Comparison of ENCODE assay signal across 8 cellular contexts in genomic region chr10:50101747-50102146, GRCh38. TPM values are rescaled to one million over a fixed set of nuclear protein-coding genes. Genes with fewer than 3 reads are reported as not detected.
DNase-seq lines count a peak whose midpoint lies in the region; ATAC-seq, FAIRE-seq and TF ChIP-seq lines count a peak whose summit lies in the region.
"Not testable (repeated sequence)": the region's sequence is repeated elsewhere in the genome, so short reads cannot be mapped to it uniquely, and the experiment has no call there.

No MANE protein-coding gene starts in this region.

- not testable (repeated sequence) for H3K79me2 ChIP-seq in ACC112 (ENCODE audit: control insufficient read depth, insufficient read depth, low read length, unreplicated experiment); astrocyte (ENCODE audit: insufficient read depth, low read length)

- not testable (repeated sequence) for H3K9me3 ChIP-seq in astrocyte (ENCODE audit: insufficient read depth, low read depth, low read length); left ventricle myocardium inferior (replicated peaks)

- peak overlapping the region; percentile 27; the same call in 1 of the 2 replicates for H3K4me3 ChIP-seq in ACC112 (ENCODE audit: low read depth, low read length)
- H3K4me3 ChIP-seq in astrocyte (ENCODE audit: insufficient read depth, low read depth, low read length); left ventricle myocardium inferior: not testable (repeated sequence)

- ATAC-seq in GM18909 (IDR thresholded peaks at IDR 0.05; ENCODE audit: poor library complexity, unreplicated experiment) = peak; percentile 4
- peak; percentile 6 for ATAC-seq in HG02763 (IDR thresholded peaks at IDR 0.05; ENCODE audit: unreplicated experiment)
- ATAC-seq in HG03159 (IDR thresholded peaks at IDR 0.05; ENCODE audit: unreplicated experiment) = peak; percentile 11
- not testable (repeated sequence) for ATAC-seq in stimulated activated memory B cell treated with anti-CD40 and anti-IgM and Interleukin-4, amounts not matched to agents 10 μg/mL and 1 μg/mL and 100 μg/mL, for 72 hours

- H3K4me1 ChIP-seq in ACC112 (ENCODE audit: control insufficient read depth, insufficient read depth, low read length, unreplicated experiment); astrocyte (ENCODE audit: insufficient read depth, low read length): not testable (repeated sequence)
- H3K4me1 ChIP-seq in left ventricle myocardium inferior = peaks cover 11% of the 10 kb centered on the region

- not testable (repeated sequence) for H3K9ac ChIP-seq in astrocyte (ENCODE audit: low read length)

- not testable (repeated sequence) for TF ChIP-seq CTCF in astrocyte (IDR thresholded peaks at IDR 0.05; ENCODE audit: insufficient read depth, low read depth, low read length); left ventricle myocardium inferior (IDR thresholded peaks at IDR 0.05; ENCODE audit: borderline replicate concordance)

- H3K27ac Mint-ChIP-seq in IgD-negative memory B cell (peak overlapping the region in 2 of 3 donors; percentile 9 to 67), astrocyte (ENCODE audit: unreplicated experiment) (peak overlapping the region; percentile 62)
- H3K27ac Mint-ChIP-seq in stimulated activated memory B cell treated with anti-CD40 and anti-IgM and Interleukin-4, amounts not matched to agents 10 μg/mL and 1 μg/mL and 100 μg/mL, for 72 hours = peak overlapping the region; percentile 64

- not testable (repeated sequence) for DNase-seq in astrocyte (ENCODE audit: low read depth); left ventricle myocardium inferior

- intact Hi-C loops in left ventricle myocardium inferior (cut with micrococcal nuclease) = not testable (repeated sequence)

- H3K27me3 ChIP-seq in ACC112 (ENCODE audit: insufficient read depth, low read length); astrocyte (ENCODE audit: insufficient read depth, low read length); left ventricle myocardium inferior (ENCODE audit: low read depth): not testable (repeated sequence)

- not testable (repeated sequence) for H4K20me1 ChIP-seq in astrocyte (ENCODE audit: insufficient read depth, low read length)

- FAIRE-seq in astrocyte (lab: Jason Lieb, UNC) = not testable (repeated sequence)

- peaks cover 0 to 11% (median 5%) of the 10 kb centered on the region in 3 donors for H3K4me1 Mint-ChIP-seq in IgD-negative memory B cell
- H3K4me1 Mint-ChIP-seq in astrocyte (ENCODE audit: low read depth, unreplicated experiment); stimulated activated memory B cell treated with anti-CD40 and anti-IgM and Interleukin-4, amounts not matched to agents 10 μg/mL and 1 μg/mL and 100 μg/mL, for 72 hours: not testable (repeated sequence)

- H3K27ac ChIP-seq in ACC112 (ENCODE audit: low read depth, low read length) (peak overlapping the region; percentile 85), left ventricle myocardium inferior (replicated peaks) (peak overlapping the region; percentile 40)
- H3K27ac ChIP-seq in astrocyte (ENCODE audit: low read depth, low read length) = not testable (repeated sequence)

- H3K4me2 ChIP-seq in astrocyte (ENCODE audit: low read length) = not testable (repeated sequence)

- H3K4me3 Mint-ChIP-seq in IgD-negative memory B cell; astrocyte (ENCODE audit: unreplicated experiment); stimulated activated memory B cell treated with anti-CD40 and anti-IgM and Interleukin-4, amounts not matched to agents 10 μg/mL and 1 μg/mL and 100 μg/mL, for 72 hours: not testable (repeated sequence)

- H3K36me3 Mint-ChIP-seq in IgD-negative memory B cell = not testable (repeated sequence)
- H3K36me3 Mint-ChIP-seq in astrocyte (ENCODE audit: low read depth, unreplicated experiment) = peaks cover 10% of the 10 kb centered on the region
- H3K36me3 Mint-ChIP-seq in stimulated activated memory B cell treated with anti-CD40 and anti-IgM and Interleukin-4, amounts not matched to agents 10 μg/mL and 1 μg/mL and 100 μg/mL, for 72 hours = peaks cover 16% of the 10 kb centered on the region

- not testable (repeated sequence) for H3K27me3 Mint-ChIP-seq in IgD-negative memory B cell; astrocyte (ENCODE audit: low read depth, unreplicated experiment); stimulated activated memory B cell treated with anti-CD40 and anti-IgM and Interleukin-4, amounts not matched to agents 10 μg/mL and 1 μg/mL and 100 μg/mL, for 72 hours

- H2AFZ ChIP-seq in ACC112 (ENCODE audit: low read length, unreplicated experiment); astrocyte (ENCODE audit: low read depth, low read length): not testable (repeated sequence)

- H3K9me3 Mint-ChIP-seq in IgD-negative memory B cell; astrocyte (ENCODE audit: unreplicated experiment); stimulated activated memory B cell treated with anti-CD40 and anti-IgM and Interleukin-4, amounts not matched to agents 10 μg/mL and 1 μg/mL and 100 μg/mL, for 72 hours: not testable (repeated sequence)

- H3K36me3 ChIP-seq in ACC112 (ENCODE audit: insufficient read depth, low read length); astrocyte (ENCODE audit: insufficient read depth, low read length): not testable (repeated sequence)
- H3K36me3 ChIP-seq in left ventricle myocardium inferior = peaks cover 27% of the 10 kb centered on the region

RNA-seq across cellular contexts. Expression of gene WASHC2A, which starts 34.0 kb away (rescaled TPM):
- polyA plus RNA-seq in IgD-negative memory B cell = 29.9 TPM
- total RNA-seq in astrocyte = 40.7 and 41.2 TPM in 2 replicates
- 45.4 TPM for total RNA-seq in left ventricle myocardium inferior
